In genomic region chr13:51849145-51850101, GRCh38 we compare ENCODE assay signal across 8 cellular contexts. TPM values are rescaled to one million over a fixed set of nuclear protein-coding genes. Genes with fewer than 3 reads are reported as not detected.
DNase-seq lines count a peak whose midpoint lies in the region; ATAC-seq, FAIRE-seq and TF ChIP-seq lines count a peak whose summit lies in the region.

No MANE protein-coding gene starts in this region.

- H3K36me3 Mint-ChIP-seq in nephron progenitor cell (ENCODE audit: low read depth), result no peaks in the 10 kb centered on the region

- peaks cover 16% of the 10 kb centered on the region for H3K27me3 Mint-ChIP-seq in nephron progenitor cell (ENCODE audit: low read depth, poor library complexity)

- in situ Hi-C loops in ACHN (cut with HindIII; ENCODE audit: low pct_ligation_motif_present, low pct_unique_long_range_greater_than_20kb, low sequenced_read_pairs), result no loop called here

- H3K4me3 ChIP-seq in RWPE2 (ENCODE audit: severe bottlenecking) (no peak overlapping the region), bronchial epithelial cell (ENCODE audit: low read depth, low read length) (no peak overlapping the region)
- H3K4me3 ChIP-seq in effector memory CD4-positive, alpha-beta T cell (ENCODE audit: insufficient read depth, low read depth, low read length, poor library complexity, severe bottlenecking), result no peak overlapping the region

- H3K4me1 Mint-ChIP-seq in nephron progenitor cell, result peaks cover 6% of the 10 kb centered on the region

- no peaks in the 10 kb centered on the region for H3K36me3 ChIP-seq in RWPE2 (ENCODE audit: low read depth)
- no peaks in the 10 kb centered on the region for H3K36me3 ChIP-seq in bronchial epithelial cell (ENCODE audit: control insufficient read depth, insufficient read depth, low read length)
- H3K36me3 ChIP-seq in effector memory CD4-positive, alpha-beta T cell (ENCODE audit: control insufficient read depth, insufficient read depth, low read length), result no peaks in the 10 kb centered on the region

- no peaks in the 10 kb centered on the region for H3K27me3 ChIP-seq in RWPE2 (ENCODE audit: insufficient read depth, poor library complexity, severe bottlenecking)
- no peaks in the 10 kb centered on the region for H3K27me3 ChIP-seq in bronchial epithelial cell (ENCODE audit: control insufficient read depth, insufficient read depth, low read length)
- H3K27me3 ChIP-seq in effector memory CD4-positive, alpha-beta T cell (replicated peaks; ENCODE audit: control insufficient read depth, insufficient read depth, low read length, poor library complexity, severe bottlenecking), result no peaks in the 10 kb centered on the region

- no peak for ATAC-seq in RWPE2 (ENCODE audit: low read depth)
- no peak for ATAC-seq in HG03108 (IDR thresholded peaks at IDR 0.05; ENCODE audit: unreplicated experiment)

- DNase-seq in ACHN, result peak; percentile 8
- DNase-seq in GM18507 (ENCODE audit: extremely low spot score, insufficient read length, low read depth), result peak; percentile 18
- no peak for DNase-seq in RWPE2 (ENCODE audit: low spot score)
- DNase-seq in bronchial epithelial cell (ENCODE audit: low read depth), result no peak
- peak; percentile 60 for DNase-seq in nephron progenitor cell
- DNase-seq in NCI-H1105 (lab: John Stamatoyannopoulos, UW), result no peak
- no peak for DNase-seq in effector memory CD4-positive, alpha-beta T cell

- FAIRE-seq in GM18507 (lab: Jason Lieb, UNC), result peak; percentile 44
- FAIRE-seq in bronchial epithelial cell (lab: Jason Lieb, UNC), result no peak

- no peak overlapping the region for H3K27ac ChIP-seq in RWPE2 (ENCODE audit: poor library complexity, severe bottlenecking)
- no peak overlapping the region for H3K27ac ChIP-seq in effector memory CD4-positive, alpha-beta T cell (ENCODE audit: insufficient read depth, low read length, poor library complexity, severe bottlenecking)

- peaks cover 7% of the 10 kb centered on the region for H3K4me1 ChIP-seq in RWPE2 (ENCODE audit: insufficient read depth, poor library complexity, severe bottlenecking)
- H3K4me1 ChIP-seq in effector memory CD4-positive, alpha-beta T cell (ENCODE audit: control insufficient read depth, insufficient read depth, low read length, poor library complexity, severe bottlenecking), result peaks cover 7% of the 10 kb centered on the region

- H3K27ac Mint-ChIP-seq in nephron progenitor cell, result no peak overlapping the region

- H3K9me3 Mint-ChIP-seq in nephron progenitor cell, result peaks cover 9% of the 10 kb centered on the region

- H3K9me3 ChIP-seq in RWPE2 (ENCODE audit: severe bottlenecking), result no peaks in the 10 kb centered on the region
- no peaks in the 10 kb centered on the region for H3K9me3 ChIP-seq in effector memory CD4-positive, alpha-beta T cell (ENCODE audit: control insufficient read depth, low read length)

- TF ChIP-seq CTCF in RWPE2 (IDR thresholded peaks at IDR 0.05; ENCODE audit: poor library complexity, severe bottlenecking), result peak; percentile 43
- peak; percentile 66 for TF ChIP-seq CTCF in bronchial epithelial cell (IDR thresholded peaks at IDR 0.05; ENCODE audit: insufficient read depth, low read length, severe bottlenecking)
- peak; percentile 46 for TF ChIP-seq CTCF in nephron progenitor cell (IDR thresholded peaks at IDR 0.05)

- no peak overlapping the region for H3K4me3 Mint-ChIP-seq in nephron progenitor cell

RNA-seq across cellular contexts. Expression of gene TMEM272, which starts 4.4 kb away (rescaled TPM):
- total RNA-seq in bronchial epithelial cell, result not detected in 2 replicates

RNA-seq across cellular contexts. Expression of gene CCDC70, which starts 12.3 kb away (rescaled TPM):
- not detected in 2 replicates for total RNA-seq in bronchial epithelial cell

RNA-seq across cellular contexts. Expression of gene DHRS12, which starts 45.5 kb away (rescaled TPM):
- total RNA-seq in bronchial epithelial cell, result 2.4 and 6.0 TPM in 2 replicates

Comparison
In these comparisons a context has a peak if more than half of its experiments do, and no peak if none do; other contexts are left out.
1. DNase-seq: peak in ACHN (single experiment), GM18507 (single experiment) and nephron progenitor cell (single experiment); none in RWPE2 (single experiment), bronchial epithelial cell (single experiment), NCI-H1105 (single experiment) and effector memory CD4-positive, alpha-beta T cell (0 of 3).
2. Peak in every context shown above with its lines, with median percentiles within 50 percentile points of each other: CTCF ChIP-seq.